Comparison of ENCODE assay signal across 23 cellular contexts in the genomic region with DNA sequence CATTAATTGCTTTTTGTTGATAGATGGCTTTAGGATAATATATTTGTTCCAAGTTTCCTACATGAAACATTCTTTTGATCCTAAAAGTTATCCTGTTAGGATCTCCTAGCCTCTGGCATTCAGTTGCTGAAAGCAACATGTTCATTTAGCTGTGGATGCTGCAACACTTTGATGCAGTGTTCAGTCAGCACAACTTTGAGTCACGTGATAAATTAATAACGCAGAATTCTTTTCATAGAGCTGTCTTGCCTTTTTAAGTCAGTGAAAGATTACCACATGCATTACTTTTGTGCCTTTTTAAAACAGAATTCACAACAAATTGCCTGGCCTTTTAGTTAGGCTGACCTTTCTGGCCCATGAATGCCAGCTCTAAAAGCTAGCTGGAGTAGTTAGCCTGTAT.
DNase-seq lines count a peak whose midpoint lies in the region; ATAC-seq and TF ChIP-seq lines count a peak whose summit lies in the region.
"Had no signal": no experiment of that assay in that cellular context is flagged by ENCODE, and none has a peak within 500 bp of the region (broad histone marks: within the 10 kb centered on the region; RNA-seq: fewer than 3 reads in every experiment).

No MANE protein-coding gene starts in this region.

- H3K27ac Mint-ChIP-seq in T-helper 17 cell = no peak overlapping the region
- H3K27ac Mint-ChIP-seq: CD4-positive, CD25-positive, alpha-beta regulatory T cell; GM23338; H9 had no signal

- H4K20me1 ChIP-seq in SK-N-SH (ENCODE audit: insufficient read depth) = no peaks in the 10 kb centered on the region
- H4K20me1 ChIP-seq: BLaER1 had no signal

- H3F3A ChIP-seq in SK-N-SH (replicated peaks; ENCODE audit: insufficient read depth) = peaks cover 4% of the 10 kb centered on the region

- no peak for TF ChIP-seq RAD21 in SK-N-SH (IDR thresholded peaks at IDR 0.05; ENCODE audit: low read length)

- POLR2A ChIA-PET in SK-N-SH (lab: Yijun Ruan, JAX) = no interaction called here

- H3K4me3 ChIP-seq in SK-N-SH (ENCODE audit: low read depth in 2 of 2, low read length in 1 of 2) = no peak overlapping the region
- H3K4me3 ChIP-seq in choroid plexus epithelial cell (ENCODE audit: low read depth, low read length) = no peak overlapping the region
- H3K4me3 ChIP-seq in fibroblast of the aortic adventitia (ENCODE audit: low read depth, low read length) = no peak overlapping the region
- H3K4me3 ChIP-seq: BLaER1, GM23338 had no signal

- H3K27me3 Mint-ChIP-seq in T-helper 17 cell = no peaks in the 10 kb centered on the region
- H3K27me3 Mint-ChIP-seq: CD4-positive, CD25-positive, alpha-beta regulatory T cell had no signal

- DNase-seq in SK-N-SH = no peak
- peak; percentile 9 for DNase-seq in choroid plexus epithelial cell (ENCODE audit: low read depth)
- DNase-seq in fibroblast of the aortic adventitia (ENCODE audit: low read depth) = peak; percentile 11
- DNase-seq in retina = peak; percentile 8
- no peak for DNase-seq in T-helper 1 cell
- DNase-seq in NCI-H446 (lab: John Stamatoyannopoulos, UW) = no peak
- no peak for DNase-seq in T-helper 17 cell
- DNase-seq in NCI-H1694 treated with DMSO at 0.1 percent for 48 hours (lab: John Stamatoyannopoulos, UW) = no peak
- DNase-seq: CD4-positive, CD25-positive, alpha-beta regulatory T cell; COR-L47; DMS53; H9; KBM-7; MV-4-11; NCI-H1105; NCI-H1436 treated with DMSO at 0.1 percent for 48 hours; NCI-H1930; NCI-H2107; NCI-H524 treated with DMSO at 0.1 percent for 48 hours; NCI-H774; SIG-M5 had no signal

- no peaks in the 10 kb centered on the region for H3K36me3 Mint-ChIP-seq in T-helper 17 cell (ENCODE audit: low read depth)
- H3K36me3 Mint-ChIP-seq: CD4-positive, CD25-positive, alpha-beta regulatory T cell had no signal

- no peaks in the 10 kb centered on the region for H3K4me1 ChIP-seq in SK-N-SH (ENCODE audit: control insufficient read depth in 1 of 2, insufficient read depth in 2 of 2, low read depth in 1 of 2, low read length in 1 of 2)
- H3K4me1 ChIP-seq: BLaER1 had no signal

- H3K9me2 ChIP-seq in SK-N-SH = no peaks in the 10 kb centered on the region

- 0 out of 4 replicates have a peak, but pooled peaks of 1 of the 2 experiments have one; percentile 13 for TF ChIP-seq EP300 in SK-N-SH (IDR thresholded peaks at IDR 0.05; ENCODE audit: borderline replicate concordance in 1 of 2, low read depth in 1 of 2, low read length in 1 of 2)

- no peak for ATAC-seq in T-helper 17 cell
- ATAC-seq: GM23338 had no signal

- H3K9me3 ChIP-seq in SK-N-SH (no peaks in the 10 kb centered on the region), T-helper 17 cell (ENCODE audit: control insufficient read depth, low read length, poor library complexity, severe bottlenecking) (no peaks in the 10 kb centered on the region)
- H3K9me3 ChIP-seq: BLaER1 had no signal

- no peaks in the 10 kb centered on the region for H3K27me3 ChIP-seq in SK-N-SH (ENCODE audit: insufficient read depth)
- H3K27me3 ChIP-seq: BLaER1 had no signal

- 40% methylated on average over 2 of the region's 2 CpGs for WGBS in SK-N-SH (ENCODE audit: low lambda C conversion rate)

- H3K4me3 Mint-ChIP-seq in T-helper 17 cell = no peak overlapping the region
- H3K4me3 Mint-ChIP-seq: CD4-positive, CD25-positive, alpha-beta regulatory T cell; GM23338; H9 had no signal

- H3K27ac ChIP-seq in SK-N-SH (ENCODE audit: low read depth in 2 of 2, low read length in 1 of 2) = no peak overlapping the region
- H3K27ac ChIP-seq: BLaER1 had no signal

- no peaks in the 10 kb centered on the region for H3K4me1 Mint-ChIP-seq in T-helper 17 cell
- H3K4me1 Mint-ChIP-seq: CD4-positive, CD25-positive, alpha-beta regulatory T cell; GM23338; H9 had no signal

- 0 out of 2 replicates have a peak overlapping the region, but pooled peaks have one; percentile 13 for H2AFZ ChIP-seq in SK-N-SH (ENCODE audit: low read depth)
- H2AFZ ChIP-seq: GM23338 had no signal

- no peak overlapping the region for H3K9ac ChIP-seq in SK-N-SH
- H3K9ac ChIP-seq: BLaER1 had no signal

- H3K79me2 ChIP-seq in SK-N-SH (ENCODE audit: insufficient read depth) = no peaks in the 10 kb centered on the region

- CTCF ChIA-PET in SK-N-SH (lab: Yijun Ruan, JAX) = no interaction called here

- TF ChIP-seq CTCF in SK-N-SH (IDR thresholded peaks at IDR 0.05) (no peak), choroid plexus epithelial cell (conservative IDR thresholded peaks at IDR 0.05; ENCODE audit: low read depth, low read length) (no peak), fibroblast of the aortic adventitia (IDR thresholded peaks at IDR 0.05; ENCODE audit: insufficient read depth, low read length) (no peak)

- H3K4me2 ChIP-seq in SK-N-SH = no peak overlapping the region
- H3K4me2 ChIP-seq: BLaER1, GM23338 had no signal

- H3K36me3 ChIP-seq in SK-N-SH (replicated peaks in 1 of 2; ENCODE audit: control insufficient read depth in 1 of 2, insufficient read depth in 2 of 2, low read length in 1 of 2) = no peaks in the 10 kb centered on the region
- H3K36me3 ChIP-seq: BLaER1 had no signal

TF ChIP-seq in SK-N-SH, 30 proteins besides CTCF, POLR2A, EP300 and RAD21:
- TF ChIP-seq, protein P1, sequence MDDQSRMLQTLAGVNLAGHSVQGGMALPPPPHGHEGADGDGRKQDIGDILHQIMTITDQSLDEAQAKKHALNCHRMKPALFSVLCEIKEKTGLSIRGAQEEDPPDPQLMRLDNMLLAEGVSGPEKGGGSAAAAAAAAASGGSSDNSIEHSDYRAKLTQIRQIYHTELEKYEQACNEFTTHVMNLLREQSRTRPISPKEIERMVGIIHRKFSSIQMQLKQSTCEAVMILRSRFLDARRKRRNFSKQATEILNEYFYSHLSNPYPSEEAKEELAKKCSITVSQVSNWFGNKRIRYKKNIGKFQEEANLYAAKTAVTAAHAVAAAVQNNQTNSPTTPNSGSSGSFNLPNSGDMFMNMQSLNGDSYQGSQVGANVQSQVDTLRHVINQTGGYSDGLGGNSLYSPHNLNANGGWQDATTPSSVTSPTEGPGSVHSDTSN (IDR thresholded peaks at IDR 0.05) = peak; percentile 7; the same call in 1 of the 2 replicates
- TF ChIP-seq, protein P2, sequence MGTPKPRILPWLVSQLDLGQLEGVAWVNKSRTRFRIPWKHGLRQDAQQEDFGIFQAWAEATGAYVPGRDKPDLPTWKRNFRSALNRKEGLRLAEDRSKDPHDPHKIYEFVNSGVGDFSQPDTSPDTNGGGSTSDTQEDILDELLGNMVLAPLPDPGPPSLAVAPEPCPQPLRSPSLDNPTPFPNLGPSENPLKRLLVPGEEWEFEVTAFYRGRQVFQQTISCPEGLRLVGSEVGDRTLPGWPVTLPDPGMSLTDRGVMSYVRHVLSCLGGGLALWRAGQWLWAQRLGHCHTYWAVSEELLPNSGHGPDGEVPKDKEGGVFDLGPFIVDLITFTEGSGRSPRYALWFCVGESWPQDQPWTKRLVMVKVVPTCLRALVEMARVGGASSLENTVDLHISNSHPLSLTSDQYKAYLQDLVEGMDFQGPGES (IDR thresholded peaks at IDR 0.05; ENCODE audit: low read depth, low read length) = no peak
- TF ChIP-seq TEAD4 (IDR thresholded peaks at IDR 0.05; ENCODE audit: borderline replicate concordance, insufficient read depth) = no peak
- no peak for TF ChIP-seq TAF1 (IDR thresholded peaks at IDR 0.05; ENCODE audit: borderline replicate concordance, low read depth, low read length)
- 0 out of 2 replicates have a peak, but pooled peaks have one; percentile 38 for TF ChIP-seq USF1 (IDR thresholded peaks at IDR 0.05; ENCODE audit: borderline replicate concordance, low read depth)
- TF ChIP-seq FOSL2 (IDR thresholded peaks at IDR 0.05; ENCODE audit: borderline replicate concordance, low read depth) = no peak
- TF ChIP-seq NFIC (IDR thresholded peaks at IDR 0.05; ENCODE audit: borderline replicate concordance) = 0 out of 2 replicates have a peak, but pooled peaks have one; percentile 19

Comparison
In these comparisons a context has a peak if more than half of its experiments do, and no peak if none do; other contexts are left out.
1. DNase-seq: peak in choroid plexus epithelial cell (single experiment), fibroblast of the aortic adventitia (single experiment) and retina (single experiment); none in SK-N-SH (single experiment), T-helper 1 cell (0 of 5), NCI-H446 (0 of 2), T-helper 17 cell (0 of 3) and NCI-H1694 treated with DMSO at 0.1 percent for 48 hours (single experiment).